ENCODE assay signal across 12 cellular contexts in genomic region chr2:68837861-68838341, GRCh38. TPM values are rescaled to one million over a fixed set of nuclear protein-coding genes. Genes with fewer than 3 reads are reported as not detected.
DNase-seq lines count a peak whose midpoint lies in the region; ATAC-seq and TF ChIP-seq lines count a peak whose summit lies in the region.
"Had no signal": no experiment of that assay in that cellular context is flagged by ENCODE, and none has a peak within 500 bp of the region (broad histone marks: within the 10 kb centered on the region; RNA-seq: fewer than 3 reads in every experiment).

No MANE protein-coding gene starts in this region.

- POLR2A ChIA-PET in CD4-positive, alpha-beta T cell (lab: Charles Lee): interaction anchor here (0.9 to 1.0 kb wide), 2 partner anchors 8 to 70 kb away, joined by 3 read pairs; no protein-coding TSS in a partner anchor

- no peak for DNase-seq in CD4-positive, alpha-beta T cell
- DNase-seq in activated T-helper 1 cell treated with anti-CD3 and anti-CD28 coated beads, Interleukin-12 subunit alpha, Interleukin-12 subunit beta, Interleukin-2, Interleukin-4 antibody, amounts not matched to agents 30 ng/mL and 10 ng/mL and 1 ng/mL, durations not matched to agents 14 hours and 24 hours and 36 hours (ENCODE audit: low spot score): no peak
- DNase-seq in OCI-M1 (lab: John Stamatoyannopoulos, UW): no peak
- DNase-seq in HT-29 (ENCODE audit: low spot score): no peak
- no peak for DNase-seq in stimulated activated CD4-positive, alpha-beta T cell treated with anti-CD3 and anti-CD28 coated beads, Interleukin-4, amount 100 ng/mL, for 24 hours
- DNase-seq in occipital lobe (lab: John Stamatoyannopoulos, UW): no peak

- H3K27me3 Mint-ChIP-seq in CD4-positive, alpha-beta T cell: no peaks in the 10 kb centered on the region
- peaks cover 4% of the 10 kb centered on the region for H3K27me3 Mint-ChIP-seq in activated T-helper 1 cell treated with anti-CD3 and anti-CD28 coated beads, Interleukin-12 subunit alpha, Interleukin-12 subunit beta, Interleukin-2, Interleukin-4 antibody, amounts not matched to agents 30 ng/mL and 10 ng/mL and 1 ng/mL, durations not matched to agents 14 hours and 24 hours and 36 hours (ENCODE audit: insufficient read depth)

- CTCF ChIA-PET in CD4-positive, alpha-beta T cell (lab: Charles Lee): interaction anchor here (0.8 to 4.4 kb wide), 7 partner anchors 9 to 350 kb away, joined by 3 to 24 read pairs (median 4); partner anchors contain the start of gene ARHGAP25

- H3K36me3 Mint-ChIP-seq in CD4-positive, alpha-beta T cell (ENCODE audit: low read depth): no peaks in the 10 kb centered on the region
- no peaks in the 10 kb centered on the region for H3K36me3 Mint-ChIP-seq in activated T-helper 1 cell treated with anti-CD3 and anti-CD28 coated beads, Interleukin-12 subunit alpha, Interleukin-12 subunit beta, Interleukin-2, Interleukin-4 antibody, amounts not matched to agents 30 ng/mL and 10 ng/mL and 1 ng/mL, durations not matched to agents 14 hours and 24 hours and 36 hours (ENCODE audit: low read depth)

- no peak for ATAC-seq in CD4-positive, alpha-beta T cell (ENCODE audit: poor library complexity)
- ATAC-seq in GM18870 (IDR thresholded peaks at IDR 0.05; ENCODE audit: unreplicated experiment) (peak; percentile 64), HG03039 (IDR thresholded peaks at IDR 0.05; ENCODE audit: unreplicated experiment) (peak; percentile 51)

- H3K4me1 Mint-ChIP-seq in CD4-positive, alpha-beta T cell (ENCODE audit: low read depth): peaks cover 32% of the 10 kb centered on the region
- peaks cover 39% of the 10 kb centered on the region for H3K4me1 Mint-ChIP-seq in activated T-helper 1 cell treated with anti-CD3 and anti-CD28 coated beads, Interleukin-12 subunit alpha, Interleukin-12 subunit beta, Interleukin-2, Interleukin-4 antibody, amounts not matched to agents 30 ng/mL and 10 ng/mL and 1 ng/mL, durations not matched to agents 14 hours and 24 hours and 36 hours (ENCODE audit: low read depth)

- H3K4me3 Mint-ChIP-seq in CD4-positive, alpha-beta T cell: no peak overlapping the region
- no peak overlapping the region for H3K4me3 Mint-ChIP-seq in activated T-helper 1 cell treated with anti-CD3 and anti-CD28 coated beads, Interleukin-12 subunit alpha, Interleukin-12 subunit beta, Interleukin-2, Interleukin-4 antibody, amounts not matched to agents 30 ng/mL and 10 ng/mL and 1 ng/mL, durations not matched to agents 14 hours and 24 hours and 36 hours
- H3K4me3 Mint-ChIP-seq: GM23338 had no signal

- H3K27ac Mint-ChIP-seq in CD4-positive, alpha-beta T cell: peak overlapping the region; percentile 4
- peak overlapping the region; percentile 83 for H3K27ac Mint-ChIP-seq in activated T-helper 1 cell treated with anti-CD3 and anti-CD28 coated beads, Interleukin-12 subunit alpha, Interleukin-12 subunit beta, Interleukin-2, Interleukin-4 antibody, amounts not matched to agents 30 ng/mL and 10 ng/mL and 1 ng/mL, durations not matched to agents 14 hours and 24 hours and 36 hours
- H3K27ac Mint-ChIP-seq: GM23338 had no signal

- no peaks in the 10 kb centered on the region for H3K9me3 ChIP-seq in CD4-positive, alpha-beta T cell (ENCODE audit: control insufficient read depth, low read length)
- H3K9me3 ChIP-seq: mucosa of descending colon had no signal

- intact Hi-C loops in CD4-positive, alpha-beta T cell (cut with DNase I, micrococcal nuclease): loop anchor here (1.0 to 5.0 kb wide), 6 partner anchors 71 to 375 kb away; no protein-coding TSS in a partner anchor
- intact Hi-C loops in activated T-helper 1 cell treated with anti-CD3 and anti-CD28 coated beads, Interleukin-12 subunit alpha, Interleukin-12 subunit beta, Interleukin-2, Interleukin-4 antibody, amounts not matched to agents 30 ng/mL and 10 ng/mL and 1 ng/mL, durations not matched to agents 14 hours and 24 hours and 36 hours (cut with micrococcal nuclease): loop anchor here (1.0 to 5.0 kb wide), 8 partner anchors 70 to 451 kb away; partner anchors contain the start of genes APLF and FBXO48

- no peaks in the 10 kb centered on the region for H3K27me3 ChIP-seq in CD4-positive, alpha-beta T cell (ENCODE audit: control insufficient read depth, insufficient read depth, low read length)
- H3K27me3 ChIP-seq: cardiac muscle cell had no signal

- no peak overlapping the region for H3K27ac ChIP-seq in CD4-positive, alpha-beta T cell (ENCODE audit: low read depth, low read length)
- H3K27ac ChIP-seq: cardiac muscle cell had no signal

- no peak for TF ChIP-seq CTCF in CD4-positive, alpha-beta T cell (IDR thresholded peaks at IDR 0.05)

- H3K9me3 Mint-ChIP-seq in CD4-positive, alpha-beta T cell: no peaks in the 10 kb centered on the region
- H3K9me3 Mint-ChIP-seq in activated T-helper 1 cell treated with anti-CD3 and anti-CD28 coated beads, Interleukin-12 subunit alpha, Interleukin-12 subunit beta, Interleukin-2, Interleukin-4 antibody, amounts not matched to agents 30 ng/mL and 10 ng/mL and 1 ng/mL, durations not matched to agents 14 hours and 24 hours and 36 hours: no peaks in the 10 kb centered on the region

RNA-seq across cellular contexts. Expression of gene BMP10, which starts 33.3 kb away (rescaled TPM):
- not detected for total RNA-seq in CD4-positive, alpha-beta T cell
- total RNA-seq in activated T-helper 1 cell treated with anti-CD3 and anti-CD28 coated beads, Interleukin-12 subunit alpha, Interleukin-12 subunit beta, Interleukin-2, Interleukin-4 antibody, amounts not matched to agents 30 ng/mL and 10 ng/mL and 1 ng/mL, durations not matched to agents 14 hours and 24 hours and 36 hours: not detected in 2 replicates
- total RNA-seq in HT-29 (2014; rRNA removed; shearing (Covaris generic)): not detected in 2 replicates
- not detected for total RNA-seq in occipital lobe
- total RNA-seq: GM23338, smooth muscle cell had no signal
